1 cellular context compared by ENCODE assay signal in genomic region chr12:45732936-45733335, GRCh38.
TF ChIP-seq lines count a peak whose summit lies in the region.

No MANE protein-coding gene starts in this region.

TF ChIP-seq in H1, 55 proteins besides CTCF, POLR2A, EP300 and RAD21 (continued from another document):
- TF ChIP-seq ATF2 (IDR thresholded peaks at IDR 0.05; ENCODE audit: low read length), result no peak
- no peak for TF ChIP-seq SP2 (IDR thresholded peaks at IDR 0.05; ENCODE audit: low read length)
- TF ChIP-seq SP4 (IDR thresholded peaks at IDR 0.05; ENCODE audit: low read length), result no peak
- no peak for TF ChIP-seq POLR2AphosphoS5 (IDR thresholded peaks at IDR 0.05; ENCODE audit: low read depth, low read length)
